ENCODE assay signal across 12 cellular contexts in genomic region chr6:119138906-119139541, GRCh38.
DNase-seq lines count a peak whose midpoint lies in the region; ATAC-seq and TF ChIP-seq lines count a peak whose summit lies in the region.
"Had no signal": no experiment of that assay in that cellular context is flagged by ENCODE, and none has a peak within 500 bp of the region (broad histone marks: within the 10 kb centered on the region; RNA-seq: fewer than 3 reads in every experiment).

No MANE protein-coding gene starts in this region.

- H3K36me3 ChIP-seq in Peyer's patch: no peaks in the 10 kb centered on the region
- H3K36me3 ChIP-seq: thoracic aorta had no signal

- H3K36me3 Mint-ChIP-seq in nephron (ENCODE audit: low read depth): no peaks in the 10 kb centered on the region
- no peaks in the 10 kb centered on the region for H3K36me3 Mint-ChIP-seq in glutamatergic neuron (ENCODE audit: unreplicated experiment)

- H3K27ac ChIP-seq in Peyer's patch: no peak overlapping the region
- H3K27ac ChIP-seq: thoracic aorta had no signal

- H3K27me3 Mint-ChIP-seq in nephron (ENCODE audit: low read depth) (peaks cover 5% of the 10 kb centered on the region), glutamatergic neuron (ENCODE audit: unreplicated experiment) (no peaks in the 10 kb centered on the region)

- TF ChIP-seq CTCF in nephron (IDR thresholded peaks at IDR 0.05; ENCODE audit: unreplicated experiment in 3 of 3) (no peak), glutamatergic neuron (IDR thresholded peaks at IDR 0.05; ENCODE audit: partially characterized antibody, unreplicated experiment) (no peak), Peyer's patch (IDR thresholded peaks at IDR 0.05) (no peak)

- H3K4me3 Mint-ChIP-seq in nephron (no peak overlapping the region), glutamatergic neuron (ENCODE audit: unreplicated experiment) (no peak overlapping the region)

- peaks cover 24% of the 10 kb centered on the region for H3K4me1 Mint-ChIP-seq in nephron
- H3K4me1 Mint-ChIP-seq in glutamatergic neuron (ENCODE audit: low read depth, unreplicated experiment): peaks cover 16% of the 10 kb centered on the region

- ATAC-seq in GM19025 (IDR thresholded peaks at IDR 0.05; ENCODE audit: low read depth, unreplicated experiment) (peak; percentile 87), HG02678 (IDR thresholded peaks at IDR 0.05; ENCODE audit: unreplicated experiment) (peak; percentile 82)

- H3K27ac Mint-ChIP-seq in nephron: peak overlapping the region; percentile 47 to 87 (median 64)
- H3K27ac Mint-ChIP-seq in glutamatergic neuron (ENCODE audit: unreplicated experiment): no peak overlapping the region

- H3K9me3 Mint-ChIP-seq in nephron: no peaks in the 10 kb centered on the region
- H3K9me3 Mint-ChIP-seq in glutamatergic neuron (ENCODE audit: unreplicated experiment): peaks cover 3% of the 10 kb centered on the region

- no peak overlapping the region for H3K4me3 ChIP-seq in Peyer's patch
- H3K4me3 ChIP-seq: thoracic aorta had no signal

- H3K27me3 ChIP-seq in Peyer's patch: no peaks in the 10 kb centered on the region

- H3K9me3 ChIP-seq in Peyer's patch: no peaks in the 10 kb centered on the region
- H3K9me3 ChIP-seq: thoracic aorta had no signal

- DNase-seq in SK-N-DZ (ENCODE audit: low spot score) (peak; percentile 34), glutamatergic neuron (no peak), Peyer's patch (no peak), SHP77 (lab: John Stamatoyannopoulos, UW) (no peak)
- DNase-seq in activated effector memory CD4-positive, alpha-beta T cell treated with anti-CD3 and anti-CD28 coated beads, Interleukin-2, amount 50 U/mL, for 16 hours: no peak
- DNase-seq: effector CD4-positive, alpha-beta T cell; kidney; small intestine had no signal

- H3K4me1 ChIP-seq in Peyer's patch: no peaks in the 10 kb centered on the region

- TF ChIP-seq POLR2A in Peyer's patch (IDR thresholded peaks at IDR 0.05): no peak
